Comparison of ENCODE assay signal across 1 cellular context in genomic region chr14:95468416-95469133, GRCh38.
TF ChIP-seq lines count a peak whose summit lies in the region.

No MANE protein-coding gene starts in this region.

TF ChIP-seq in HepG2, 621 proteins besides CTCF, POLR2A, EP300 and RAD21 (continued from another document and continues in another):
- TF ChIP-seq MBNL3 (CRISPR knock-in tag; conservative IDR thresholded peaks at IDR 0.05) (no peak), ZNF282 (IDR thresholded peaks at IDR 0.05; ENCODE audit: partially characterized antibody) (no peak), REPIN1 (CRISPR knock-in tag; IDR thresholded peaks at IDR 0.05; ENCODE audit: borderline replicate concordance, low read depth) (0 out of 2 replicates have a peak, but pooled peaks have one; percentile 26), PCBP2 (optimal IDR thresholded peaks at IDR 0.05; ENCODE audit: low read depth, low read length, poor library complexity, severe bottlenecking) (no peak), ZMYM4 (CRISPR knock-in tag; IDR thresholded peaks at IDR 0.05) (0 out of 2 replicates have a peak, but pooled peaks have one; percentile 33), ZNF3 (CRISPR knock-in tag; IDR thresholded peaks at IDR 0.05) (no peak), SNRNP70 (IDR thresholded peaks at IDR 0.05; ENCODE audit: low read depth, low read length) (no peak), PHF5A (CRISPR knock-in tag; IDR thresholded peaks at IDR 0.05; ENCODE audit: low read depth, unreplicated experiment) (no peak), HCFC1 (IDR thresholded peaks at IDR 0.05; ENCODE audit: low read depth, low read length) (no peak), TRIM24 (CRISPR knock-in tag; IDR thresholded peaks at IDR 0.05) (no peak), NFYC (CRISPR knock-in tag; IDR thresholded peaks at IDR 0.05) (no peak), MED13 (CRISPR knock-in tag; IDR thresholded peaks at IDR 0.05) (no peak), HNF4A (CRISPR knock-in tag; IDR thresholded peaks at IDR 0.05) (peak; percentile 75), CENPX (CRISPR knock-in tag; IDR thresholded peaks at IDR 0.05) (no peak), ZNF264 (CRISPR knock-in tag; IDR thresholded peaks at IDR 0.05) (no peak), ZNF224 (CRISPR knock-in tag; IDR thresholded peaks at IDR 0.05) (no peak), ZNF598 (CRISPR knock-in tag; IDR thresholded peaks at IDR 0.05; ENCODE audit: borderline replicate concordance) (no peak), ZNF709 (CRISPR knock-in tag; IDR thresholded peaks at IDR 0.05) (0 out of 2 replicates have a peak, but pooled peaks have one; percentile 18), GATAD1 (CRISPR knock-in tag; IDR thresholded peaks at IDR 0.05) (no peak), KAT2B (IDR thresholded peaks at IDR 0.05; ENCODE audit: borderline replicate concordance, low read depth, low read length) (no peak), TEAD3 (CRISPR knock-in tag; optimal IDR thresholded peaks at IDR 0.05; ENCODE audit: borderline replicate concordance) (peak; percentile 84), ZNF251 (CRISPR knock-in tag; IDR thresholded peaks at IDR 0.05) (no peak), NAIF1 (CRISPR knock-in tag; IDR thresholded peaks at IDR 0.05; ENCODE audit: borderline replicate concordance) (no peak), NR2F6 (IDR thresholded peaks at IDR 0.05) (peak; percentile 44; the same call in 1 of the 2 replicates), NR2F6 (CRISPR knock-in tag; IDR thresholded peaks at IDR 0.05) (peak; percentile 60), CREB1 (IDR thresholded peaks at IDR 0.05) (no peak), CREB1 (CRISPR knock-in tag; IDR thresholded peaks at IDR 0.05) (peak; percentile 14; the same call in 1 of the 2 replicates), HNRNPL (IDR thresholded peaks at IDR 0.05; ENCODE audit: low read depth, low read length) (no peak), RNF2 (conservative IDR thresholded peaks at IDR 0.05; ENCODE audit: low read depth) (no peak), ZNF430 (CRISPR knock-in tag; IDR thresholded peaks at IDR 0.05) (no peak), MIER2 (CRISPR knock-in tag; IDR thresholded peaks at IDR 0.05) (no peak), ZNF660 (CRISPR knock-in tag; IDR thresholded peaks at IDR 0.05; ENCODE audit: borderline replicate concordance, low read depth) (no peak), CENPT (CRISPR knock-in tag; IDR thresholded peaks at IDR 0.05; ENCODE audit: low read depth) (no peak), MIER3 (CRISPR knock-in tag; IDR thresholded peaks at IDR 0.05; ENCODE audit: borderline replicate concordance) (no peak), ARNT2 (CRISPR knock-in tag; IDR thresholded peaks at IDR 0.05; ENCODE audit: low read depth) (no peak), PRMT3 (CRISPR knock-in tag; IDR thresholded peaks at IDR 0.05; ENCODE audit: borderline replicate concordance, low read depth) (no peak), REXO4 (CRISPR knock-in tag; IDR thresholded peaks at IDR 0.05; ENCODE audit: borderline replicate concordance) (no peak), ZNF225 (CRISPR knock-in tag; IDR thresholded peaks at IDR 0.05) (no peak), TMF1 (CRISPR knock-in tag; IDR thresholded peaks at IDR 0.05; ENCODE audit: low read depth) (no peak), ATF7-NPFF (CRISPR knock-in tag; IDR thresholded peaks at IDR 0.05; ENCODE audit: low read depth) (no peak), FOXJ3 (CRISPR knock-in tag; IDR thresholded peaks at IDR 0.05; ENCODE audit: borderline replicate concordance) (no peak), ZMYM2 (CRISPR knock-in tag; IDR thresholded peaks at IDR 0.05) (no peak), SOX5 (CRISPR knock-in tag; IDR thresholded peaks at IDR 0.05; ENCODE audit: borderline replicate concordance) (no peak), TCF7 (IDR thresholded peaks at IDR 0.05; ENCODE audit: low read depth) (no peak), ZFY (CRISPR knock-in tag; IDR thresholded peaks at IDR 0.05) (0 out of 2 replicates have a peak, but pooled peaks have one; percentile 33), ZNF260 (CRISPR knock-in tag; IDR thresholded peaks at IDR 0.05; ENCODE audit: borderline replicate concordance, low read depth) (no peak), ATRX (CRISPR knock-in tag; IDR thresholded peaks at IDR 0.05; ENCODE audit: borderline replicate concordance) (no peak), ZNF766 (CRISPR knock-in tag; IDR thresholded peaks at IDR 0.05; ENCODE audit: borderline replicate concordance) (no peak), MAX (IDR thresholded peaks at IDR 0.05) (0 out of 2 replicates have a peak, but pooled peaks have one; percentile 4), FOXP1 (IDR thresholded peaks at IDR 0.05) (no peak), FOXP1 (CRISPR knock-in tag; IDR thresholded peaks at IDR 0.05) (no peak), RBAK (CRISPR knock-in tag; IDR thresholded peaks at IDR 0.05) (0 out of 2 replicates have a peak, but pooled peaks have one; percentile 76), GATAD2A (CRISPR knock-in tag; IDR thresholded peaks at IDR 0.05) (no peak), MAFK (conservative IDR thresholded peaks at IDR 0.05 in 1 of 2, IDR thresholded peaks at IDR 0.05 in 1 of 2; ENCODE audit: low read length in 2 of 2) (no peak), RXRB (CRISPR knock-in tag; IDR thresholded peaks at IDR 0.05; ENCODE audit: borderline replicate concordance) (peak; percentile 57; the same call in 1 of the 2 replicates), ZNF644 (CRISPR knock-in tag; IDR thresholded peaks at IDR 0.05; ENCODE audit: low read depth) (peak; percentile 48; the same call in 1 of the 2 replicates), ZNF775 (CRISPR knock-in tag; IDR thresholded peaks at IDR 0.05; ENCODE audit: borderline replicate concordance) (no peak), CBX5 (CRISPR knock-in tag; IDR thresholded peaks at IDR 0.05; ENCODE audit: borderline replicate concordance) (no peak)
- TF ChIP-seq, protein P1, sequence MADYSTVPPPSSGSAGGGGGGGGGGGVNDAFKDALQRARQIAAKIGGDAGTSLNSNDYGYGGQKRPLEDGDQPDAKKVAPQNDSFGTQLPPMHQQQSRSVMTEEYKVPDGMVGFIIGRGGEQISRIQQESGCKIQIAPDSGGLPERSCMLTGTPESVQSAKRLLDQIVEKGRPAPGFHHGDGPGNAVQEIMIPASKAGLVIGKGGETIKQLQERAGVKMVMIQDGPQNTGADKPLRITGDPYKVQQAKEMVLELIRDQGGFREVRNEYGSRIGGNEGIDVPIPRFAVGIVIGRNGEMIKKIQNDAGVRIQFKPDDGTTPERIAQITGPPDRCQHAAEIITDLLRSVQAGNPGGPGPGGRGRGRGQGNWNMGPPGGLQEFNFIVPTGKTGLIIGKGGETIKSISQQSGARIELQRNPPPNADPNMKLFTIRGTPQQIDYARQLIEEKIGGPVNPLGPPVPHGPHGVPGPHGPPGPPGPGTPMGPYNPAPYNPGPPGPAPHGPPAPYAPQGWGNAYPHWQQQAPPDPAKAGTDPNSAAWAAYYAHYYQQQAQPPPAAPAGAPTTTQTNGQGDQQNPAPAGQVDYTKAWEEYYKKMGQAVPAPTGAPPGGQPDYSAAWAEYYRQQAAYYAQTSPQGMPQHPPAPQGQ (CRISPR knock-in tag; IDR thresholded peaks at IDR 0.05; ENCODE audit: borderline replicate concordance): no peak
- TF ChIP-seq, protein P2, sequence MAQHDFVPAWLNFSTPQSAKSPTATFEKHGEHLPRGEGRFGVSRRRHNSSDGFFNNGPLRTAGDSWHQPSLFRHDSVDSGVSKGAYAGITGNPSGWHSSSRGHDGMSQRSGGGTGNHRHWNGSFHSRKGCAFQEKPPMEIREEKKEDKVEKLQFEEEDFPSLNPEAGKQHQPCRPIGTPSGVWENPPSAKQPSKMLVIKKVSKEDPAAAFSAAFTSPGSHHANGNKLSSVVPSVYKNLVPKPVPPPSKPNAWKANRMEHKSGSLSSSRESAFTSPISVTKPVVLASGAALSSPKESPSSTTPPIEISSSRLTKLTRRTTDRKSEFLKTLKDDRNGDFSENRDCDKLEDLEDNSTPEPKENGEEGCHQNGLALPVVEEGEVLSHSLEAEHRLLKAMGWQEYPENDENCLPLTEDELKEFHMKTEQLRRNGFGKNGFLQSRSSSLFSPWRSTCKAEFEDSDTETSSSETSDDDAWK (CRISPR knock-in tag; IDR thresholded peaks at IDR 0.05): no peak
- TF ChIP-seq, protein P3, sequence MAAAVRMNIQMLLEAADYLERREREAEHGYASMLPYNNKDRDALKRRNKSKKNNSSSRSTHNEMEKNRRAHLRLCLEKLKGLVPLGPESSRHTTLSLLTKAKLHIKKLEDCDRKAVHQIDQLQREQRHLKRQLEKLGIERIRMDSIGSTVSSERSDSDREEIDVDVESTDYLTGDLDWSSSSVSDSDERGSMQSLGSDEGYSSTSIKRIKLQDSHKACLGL (CRISPR knock-in tag; IDR thresholded peaks at IDR 0.05): no peak
- TF ChIP-seq, protein P4, sequence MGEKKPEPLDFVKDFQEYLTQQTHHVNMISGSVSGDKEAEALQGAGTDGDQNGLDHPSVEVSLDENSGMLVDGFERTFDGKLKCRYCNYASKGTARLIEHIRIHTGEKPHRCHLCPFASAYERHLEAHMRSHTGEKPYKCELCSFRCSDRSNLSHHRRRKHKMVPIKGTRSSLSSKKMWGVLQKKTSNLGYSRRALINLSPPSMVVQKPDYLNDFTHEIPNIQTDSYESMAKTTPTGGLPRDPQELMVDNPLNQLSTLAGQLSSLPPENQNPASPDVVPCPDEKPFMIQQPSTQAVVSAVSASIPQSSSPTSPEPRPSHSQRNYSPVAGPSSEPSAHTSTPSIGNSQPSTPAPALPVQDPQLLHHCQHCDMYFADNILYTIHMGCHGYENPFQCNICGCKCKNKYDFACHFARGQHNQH (CRISPR knock-in tag; IDR thresholded peaks at IDR 0.05): no peak
- TF ChIP-seq, protein P5, sequence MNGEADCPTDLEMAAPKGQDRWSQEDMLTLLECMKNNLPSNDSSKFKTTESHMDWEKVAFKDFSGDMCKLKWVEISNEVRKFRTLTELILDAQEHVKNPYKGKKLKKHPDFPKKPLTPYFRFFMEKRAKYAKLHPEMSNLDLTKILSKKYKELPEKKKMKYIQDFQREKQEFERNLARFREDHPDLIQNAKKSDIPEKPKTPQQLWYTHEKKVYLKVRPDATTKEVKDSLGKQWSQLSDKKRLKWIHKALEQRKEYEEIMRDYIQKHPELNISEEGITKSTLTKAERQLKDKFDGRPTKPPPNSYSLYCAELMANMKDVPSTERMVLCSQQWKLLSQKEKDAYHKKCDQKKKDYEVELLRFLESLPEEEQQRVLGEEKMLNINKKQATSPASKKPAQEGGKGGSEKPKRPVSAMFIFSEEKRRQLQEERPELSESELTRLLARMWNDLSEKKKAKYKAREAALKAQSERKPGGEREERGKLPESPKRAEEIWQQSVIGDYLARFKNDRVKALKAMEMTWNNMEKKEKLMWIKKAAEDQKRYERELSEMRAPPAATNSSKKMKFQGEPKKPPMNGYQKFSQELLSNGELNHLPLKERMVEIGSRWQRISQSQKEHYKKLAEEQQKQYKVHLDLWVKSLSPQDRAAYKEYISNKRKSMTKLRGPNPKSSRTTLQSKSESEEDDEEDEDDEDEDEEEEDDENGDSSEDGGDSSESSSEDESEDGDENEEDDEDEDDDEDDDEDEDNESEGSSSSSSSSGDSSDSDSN (CRISPR knock-in tag; IDR thresholded peaks at IDR 0.05): no peak
- TF ChIP-seq, protein P6, sequence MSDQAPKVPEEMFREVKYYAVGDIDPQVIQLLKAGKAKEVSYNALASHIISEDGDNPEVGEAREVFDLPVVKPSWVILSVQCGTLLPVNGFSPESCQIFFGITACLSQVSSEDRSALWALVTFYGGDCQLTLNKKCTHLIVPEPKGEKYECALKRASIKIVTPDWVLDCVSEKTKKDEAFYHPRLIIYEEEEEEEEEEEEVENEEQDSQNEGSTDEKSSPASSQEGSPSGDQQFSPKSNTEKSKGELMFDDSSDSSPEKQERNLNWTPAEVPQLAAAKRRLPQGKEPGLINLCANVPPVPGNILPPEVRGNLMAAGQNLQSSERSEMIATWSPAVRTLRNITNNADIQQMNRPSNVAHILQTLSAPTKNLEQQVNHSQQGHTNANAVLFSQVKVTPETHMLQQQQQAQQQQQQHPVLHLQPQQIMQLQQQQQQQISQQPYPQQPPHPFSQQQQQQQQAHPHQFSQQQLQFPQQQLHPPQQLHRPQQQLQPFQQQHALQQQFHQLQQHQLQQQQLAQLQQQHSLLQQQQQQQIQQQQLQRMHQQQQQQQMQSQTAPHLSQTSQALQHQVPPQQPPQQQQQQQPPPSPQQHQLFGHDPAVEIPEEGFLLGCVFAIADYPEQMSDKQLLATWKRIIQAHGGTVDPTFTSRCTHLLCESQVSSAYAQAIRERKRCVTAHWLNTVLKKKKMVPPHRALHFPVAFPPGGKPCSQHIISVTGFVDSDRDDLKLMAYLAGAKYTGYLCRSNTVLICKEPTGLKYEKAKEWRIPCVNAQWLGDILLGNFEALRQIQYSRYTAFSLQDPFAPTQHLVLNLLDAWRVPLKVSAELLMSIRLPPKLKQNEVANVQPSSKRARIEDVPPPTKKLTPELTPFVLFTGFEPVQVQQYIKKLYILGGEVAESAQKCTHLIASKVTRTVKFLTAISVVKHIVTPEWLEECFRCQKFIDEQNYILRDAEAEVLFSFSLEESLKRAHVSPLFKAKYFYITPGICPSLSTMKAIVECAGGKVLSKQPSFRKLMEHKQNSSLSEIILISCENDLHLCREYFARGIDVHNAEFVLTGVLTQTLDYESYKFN (CRISPR knock-in tag; conservative IDR thresholded peaks at IDR 0.05): peak; percentile 52
- TF ChIP-seq, protein P7, sequence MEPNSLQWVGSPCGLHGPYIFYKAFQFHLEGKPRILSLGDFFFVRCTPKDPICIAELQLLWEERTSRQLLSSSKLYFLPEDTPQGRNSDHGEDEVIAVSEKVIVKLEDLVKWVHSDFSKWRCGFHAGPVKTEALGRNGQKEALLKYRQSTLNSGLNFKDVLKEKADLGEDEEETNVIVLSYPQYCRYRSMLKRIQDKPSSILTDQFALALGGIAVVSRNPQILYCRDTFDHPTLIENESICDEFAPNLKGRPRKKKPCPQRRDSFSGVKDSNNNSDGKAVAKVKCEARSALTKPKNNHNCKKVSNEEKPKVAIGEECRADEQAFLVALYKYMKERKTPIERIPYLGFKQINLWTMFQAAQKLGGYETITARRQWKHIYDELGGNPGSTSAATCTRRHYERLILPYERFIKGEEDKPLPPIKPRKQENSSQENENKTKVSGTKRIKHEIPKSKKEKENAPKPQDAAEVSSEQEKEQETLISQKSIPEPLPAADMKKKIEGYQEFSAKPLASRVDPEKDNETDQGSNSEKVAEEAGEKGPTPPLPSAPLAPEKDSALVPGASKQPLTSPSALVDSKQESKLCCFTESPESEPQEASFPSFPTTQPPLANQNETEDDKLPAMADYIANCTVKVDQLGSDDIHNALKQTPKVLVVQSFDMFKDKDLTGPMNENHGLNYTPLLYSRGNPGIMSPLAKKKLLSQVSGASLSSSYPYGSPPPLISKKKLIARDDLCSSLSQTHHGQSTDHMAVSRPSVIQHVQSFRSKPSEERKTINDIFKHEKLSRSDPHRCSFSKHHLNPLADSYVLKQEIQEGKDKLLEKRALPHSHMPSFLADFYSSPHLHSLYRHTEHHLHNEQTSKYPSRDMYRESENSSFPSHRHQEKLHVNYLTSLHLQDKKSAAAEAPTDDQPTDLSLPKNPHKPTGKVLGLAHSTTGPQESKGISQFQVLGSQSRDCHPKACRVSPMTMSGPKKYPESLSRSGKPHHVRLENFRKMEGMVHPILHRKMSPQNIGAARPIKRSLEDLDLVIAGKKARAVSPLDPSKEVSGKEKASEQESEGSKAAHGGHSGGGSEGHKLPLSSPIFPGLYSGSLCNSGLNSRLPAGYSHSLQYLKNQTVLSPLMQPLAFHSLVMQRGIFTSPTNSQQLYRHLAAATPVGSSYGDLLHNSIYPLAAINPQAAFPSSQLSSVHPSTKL (CRISPR knock-in tag; IDR thresholded peaks at IDR 0.05): peak; percentile 26; the same call in 1 of the 2 replicates
